Comparison of ENCODE assay signal across 24 cellular contexts in the genomic region with DNA sequence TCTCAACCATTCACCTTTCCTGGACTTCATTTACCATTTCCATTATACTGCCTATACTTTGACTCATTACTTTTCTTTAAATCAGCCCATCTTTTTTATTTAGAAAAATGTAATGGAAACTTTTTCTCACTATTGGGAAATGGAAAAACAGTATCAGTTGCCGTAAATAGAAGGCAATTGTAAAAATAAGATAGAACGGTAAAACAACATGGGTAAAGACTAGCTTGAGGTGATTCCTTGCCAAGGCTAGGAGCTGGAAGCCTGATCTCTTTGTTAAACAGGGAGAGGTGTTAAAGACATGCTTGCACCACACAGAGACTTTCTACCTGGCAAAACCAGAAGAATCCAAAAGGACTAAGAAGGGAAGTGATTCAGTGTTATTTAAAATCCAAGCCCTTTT. TPM values are rescaled to one million over a fixed set of nuclear protein-coding genes. Genes with fewer than 3 reads are reported as not detected.
A peak's percentile ranks its signal among the peaks of the same experiment; 100 is the strongest.
DNase-seq lines count a peak whose midpoint lies in the region; ATAC-seq, FAIRE-seq and TF ChIP-seq lines count a peak whose summit lies in the region.
"Had no signal": no experiment of that assay in that cellular context is flagged by ENCODE, and none has a peak within 500 bp of the region (broad histone marks: within the 10 kb centered on the region; RNA-seq: fewer than 3 reads in every experiment).

No MANE protein-coding gene starts in this region.

- no peaks in the 10 kb centered on the region for H3K9me1 ChIP-seq in endothelial cell of umbilical vein (replicated peaks; ENCODE audit: control insufficient read depth, extremely low read depth, insufficient read depth, low read length)

- no peak for FAIRE-seq in endothelial cell of umbilical vein (lab: Jason Lieb, UNC)
- FAIRE-seq: GM12878, GM19239 had no signal

- H3K9ac ChIP-seq in endothelial cell of umbilical vein (replicated peaks; ENCODE audit: extremely low read depth, insufficient read depth, low read length): no peak overlapping the region
- H3K9ac ChIP-seq: BLaER1, GM23248 had no signal

- ATAC-seq in heart right ventricle: no peak
- ATAC-seq in upper lobe of left lung (ENCODE audit: low FRiP score in 2 of 2): no peak
- ATAC-seq: GM12878 had no signal

- dilution Hi-C loops in endothelial cell of umbilical vein (cut with MboI; ENCODE audit: extremely low pct_ligation_motif_present, low sequenced_read_pairs): loop anchor here (10.0 kb wide), 1 partner anchor 60 kb away; no protein-coding TSS in a partner anchor

- BruUV-seq in endothelial cell of umbilical vein (replicated peaks; lab: Mats Ljungman, UMichigan): no TSS peak

- H3K4me2 ChIP-seq in endothelial cell of umbilical vein (ENCODE audit: insufficient read depth, low read length): no peak overlapping the region
- H3K4me2 ChIP-seq: BLaER1 had no signal

- H3K9me3 ChIP-seq in heart right ventricle (no peaks in the 10 kb centered on the region), right atrium auricular region (no peaks in the 10 kb centered on the region), endothelial cell of umbilical vein (replicated peaks; ENCODE audit: control insufficient read depth, insufficient read depth, low read length) (no peaks in the 10 kb centered on the region), muscle layer of duodenum (ENCODE audit: control insufficient read depth in 1 of 2, low read length in 2 of 2) (no peaks in the 10 kb centered on the region), upper lobe of left lung (no peaks in the 10 kb centered on the region)
- H3K9me3 ChIP-seq: BLaER1, HAP-1 had no signal

- TF ChIP-seq CTCF in heart right ventricle (IDR thresholded peaks at IDR 0.05) (no peak), right atrium auricular region (IDR thresholded peaks at IDR 0.05) (no peak), endothelial cell of umbilical vein (IDR thresholded peaks at IDR 0.05; ENCODE audit: extremely low read depth in 1 of 2, insufficient read depth in 1 of 2, low read depth in 1 of 2, low read length in 2 of 2) (no peak), upper lobe of left lung (IDR thresholded peaks at IDR 0.05) (no peak)

- H3K36me3 ChIP-seq in heart right ventricle (peaks cover 0 to 44% (median 3%) of the 10 kb centered on the region in 9 donors), right atrium auricular region (peaks cover 11% of the 10 kb centered on the region), endothelial cell of umbilical vein (ENCODE audit: control insufficient read depth in 2 of 2, extremely low read depth in 1 of 2, insufficient read depth in 2 of 2, low read length in 2 of 2) (peaks cover 13 to 44% of the 10 kb centered on the region in 2 experiments), muscle layer of duodenum (ENCODE audit: control insufficient read depth in 1 of 2, insufficient read depth in 2 of 2, low read length in 2 of 2) (peaks cover 0 to 6% of the 10 kb centered on the region in 2 donors), upper lobe of left lung (peaks cover 0 to 21% (median 10%) of the 10 kb centered on the region in 4 donors)
- H3K36me3 ChIP-seq: BLaER1, HAP-1 had no signal

- no peak for DNase-seq in heart right ventricle
- DNase-seq in right atrium auricular region (ENCODE audit: low spot score): no peak
- peak; percentile 57 for DNase-seq in endothelial cell of umbilical vein (ENCODE audit: low read depth, low spot score)
- DNase-seq in upper lobe of left lung: no peak
- DNase-seq in activated CD8-positive, alpha-beta memory T cell treated with anti-CD3 and anti-CD28 coated beads, Interleukin-2, amount 50 U/mL, for 4 hours: no peak
- no peak for DNase-seq in T-helper 9 cell
- DNase-seq in NCI-H1417 treated with DMSO at 0.1 percent for 48 hours (lab: John Stamatoyannopoulos, UW): no peak
- DNase-seq: 8988T; CD4-positive, CD25-positive, alpha-beta regulatory T cell; CD8-positive, alpha-beta memory T cell; COR-L47; DMS 273 treated with DMSO at 0.1 percent for 48 hours; DMS53; DND-41; EL; GM23248 had no signal

- intact Hi-C loops in heart right ventricle (cut with DNase I) (no loop called here), endothelial cell of umbilical vein (cut with micrococcal nuclease) (no loop called here)

- POLR2A ChIA-PET in endothelial cell of umbilical vein (lab: Charles Lee): no interaction called here

- 64% methylated on average over 2 of the region's 2 CpGs for WGBS in heart right ventricle, 2 donors
- WGBS in upper lobe of left lung, 2 donors: 69 to 77% methylated on average over 2 of the region's 2 CpGs

- peaks cover 0 to 44% (median 0%) of the 10 kb centered on the region in 7 donors for H3K27me3 ChIP-seq in heart right ventricle
- no peaks in the 10 kb centered on the region for H3K27me3 ChIP-seq in right atrium auricular region
- H3K27me3 ChIP-seq in endothelial cell of umbilical vein (ENCODE audit: control insufficient read depth in 2 of 2, insufficient read depth in 2 of 2, low read length in 2 of 2): no peaks in the 10 kb centered on the region
- no peaks in the 10 kb centered on the region for H3K27me3 ChIP-seq in muscle layer of duodenum (ENCODE audit: low read depth, low read length)
- no peaks in the 10 kb centered on the region for H3K27me3 ChIP-seq in upper lobe of left lung
- H3K27me3 ChIP-seq: BLaER1 had no signal

- TF ChIP-seq POLR2A in endothelial cell of umbilical vein (IDR thresholded peaks at IDR 0.05; ENCODE audit: low read depth, low read length): no peak
- TF ChIP-seq POLR2A in upper lobe of left lung (IDR thresholded peaks at IDR 0.05): no peak

- H3K4me1 ChIP-seq in heart right ventricle (peaks cover 7 to 67% (median 34%) of the 10 kb centered on the region in 9 donors), right atrium auricular region (peaks cover 0 to 27% of the 10 kb centered on the region in 2 donors), endothelial cell of umbilical vein (ENCODE audit: control insufficient read depth, extremely low read depth, insufficient read depth, low read length) (peaks cover 33% of the 10 kb centered on the region), muscle layer of duodenum (ENCODE audit: control insufficient read depth in 1 of 2, insufficient read depth in 2 of 2, low read length in 2 of 2) (peaks cover 4 to 6% of the 10 kb centered on the region in 2 donors), upper lobe of left lung (peaks cover 16 to 31% (median 22%) of the 10 kb centered on the region in 4 donors)
- H3K4me1 ChIP-seq: HAP-1 had no signal

- TF ChIP-seq EP300 in upper lobe of left lung (IDR thresholded peaks at IDR 0.05): no peak

- H3K27ac ChIP-seq in heart right ventricle (peak overlapping the region in 8 of 10 donors; percentile 26 to 75 (median 50)), right atrium auricular region (peak overlapping the region in 1 of 2 donors; percentile 35), endothelial cell of umbilical vein (ENCODE audit: insufficient read depth, low read depth, low read length) (peak overlapping the region; percentile 2), muscle layer of duodenum (ENCODE audit: low read length) (peak overlapping the region; percentile 47), upper lobe of left lung (peak overlapping the region in 3 of 4 donors; percentile 31 to 62 (median 46))
- H3K27ac ChIP-seq: BLaER1, GM23248 had no signal

- CTCF ChIA-PET in endothelial cell of umbilical vein (lab: Charles Lee): interaction anchor here (0.8 to 2.2 kb wide), 5 partner anchors 11 to 44 kb away, joined by 3 to 8 read pairs (median 3); no protein-coding TSS in a partner anchor

- no peak overlapping the region for H3K4me3 ChIP-seq in heart right ventricle
- H3K4me3 ChIP-seq in right atrium auricular region: no peak overlapping the region
- no peak overlapping the region for H3K4me3 ChIP-seq in endothelial cell of umbilical vein (replicated peaks in 1 of 3; ENCODE audit: insufficient read depth in 1 of 3, low read depth in 1 of 3, low read length in 3 of 3)
- H3K4me3 ChIP-seq in muscle layer of duodenum (ENCODE audit: low read depth in 1 of 2, low read length in 2 of 2): no peak overlapping the region
- no peak overlapping the region for H3K4me3 ChIP-seq in upper lobe of left lung
- H3K4me3 ChIP-seq: BLaER1, GM12878, GM23248, HAP-1 had no signal

- H2AFZ ChIP-seq in endothelial cell of umbilical vein (ENCODE audit: low read depth, low read length): no peak overlapping the region
- H2AFZ ChIP-seq: GM23248 had no signal

- H4K20me1 ChIP-seq in endothelial cell of umbilical vein (replicated peaks; ENCODE audit: control insufficient read depth, extremely low read depth, insufficient read depth, low read length): peaks cover 5% of the 10 kb centered on the region
- H4K20me1 ChIP-seq: BLaER1 had no signal

- peaks cover 84% of the 10 kb centered on the region for H3K79me2 ChIP-seq in endothelial cell of umbilical vein (ENCODE audit: control insufficient read depth, insufficient read depth, low read length)

TF ChIP-seq in endothelial cell of umbilical vein, 7 proteins besides CTCF, POLR2A, EP300 and RAD21:
- TF ChIP-seq POLR2AphosphoS5 (IDR thresholded peaks at IDR 0.05; ENCODE audit: insufficient read depth, low read depth, low read length) (no peak), GATA2 (IDR thresholded peaks at IDR 0.05; ENCODE audit: insufficient read depth, insufficient read length, low read depth, low read length) (no peak), JUN (IDR thresholded peaks at IDR 0.05; ENCODE audit: borderline replicate concordance, insufficient read depth, insufficient read length, low read depth) (no peak), FOS (IDR thresholded peaks at IDR 0.05; ENCODE audit: borderline replicate concordance, insufficient read depth, low read length) (no peak), MYC (IDR thresholded peaks at IDR 0.05; ENCODE audit: low read depth, low read length) (no peak), EZH2 (IDR thresholded peaks at IDR 0.05; ENCODE audit: borderline replicate concordance, low read depth, low read length, severe bottlenecking) (no peak)
- TF ChIP-seq, protein P1, sequence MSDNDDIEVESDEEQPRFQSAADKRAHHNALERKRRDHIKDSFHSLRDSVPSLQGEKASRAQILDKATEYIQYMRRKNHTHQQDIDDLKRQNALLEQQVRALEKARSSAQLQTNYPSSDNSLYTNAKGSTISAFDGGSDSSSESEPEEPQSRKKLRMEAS (IDR thresholded peaks at IDR 0.05; ENCODE audit: insufficient read depth, insufficient read length): no peak

RNA-seq across cellular contexts. Expression of gene FGD5, which starts 5.9 kb away (rescaled TPM):
- total RNA-seq in heart right ventricle (10 to 100 TPM; 10.8 to 23.4 (median 16.6) TPM), right atrium auricular region (10 to 100 TPM in 1 of 2 donors, 1 to 10 TPM in 1; 9.6 to 18.8 TPM), endothelial cell of umbilical vein (134 and 141 TPM in 2 replicates), upper lobe of left lung (10 to 100 TPM; 26.8 to 90.4 (median 57.2) TPM)
- polyA plus RNA-seq in heart right ventricle (10 to 100 TPM in 1 of 2 donors, 1 to 10 TPM in 1; 8.9 to 11.0 TPM), endothelial cell of umbilical vein (45.4 and 49.6 TPM in 2 replicates)
- polyA plus RNA-seq in endothelial cell of umbilical vein (2011; cell fraction: cytosol; rRNA removed): 64.1 and 67.3 TPM in 2 replicates
- polyA plus RNA-seq in endothelial cell of umbilical vein (2011; cell fraction: nucleus; rRNA removed): 75.7 and 82.0 TPM in 2 replicates
- polyA plus RNA-seq in endothelial cell of umbilical vein (2012): 84.4 and 85.0 TPM in 2 replicates
- 101 and 111 TPM in 2 replicates for polyA minus RNA-seq in endothelial cell of umbilical vein
- polyA minus RNA-seq in endothelial cell of umbilical vein (2011; cell fraction: cytosol; rRNA and poly(A)+ RNA removed): not detected
- 93.1 and 98.3 TPM in 2 replicates for polyA minus RNA-seq in endothelial cell of umbilical vein (2011; cell fraction: nucleus; rRNA and poly(A)+ RNA removed)
- total RNA-seq: A673; CD8-positive, alpha-beta memory T cell; GM23248; HT-29 had no signal
- polyA plus RNA-seq: AG04450; CD8-positive, alpha-beta memory T cell; GM23248 had no signal
